In the genomic region with DNA sequence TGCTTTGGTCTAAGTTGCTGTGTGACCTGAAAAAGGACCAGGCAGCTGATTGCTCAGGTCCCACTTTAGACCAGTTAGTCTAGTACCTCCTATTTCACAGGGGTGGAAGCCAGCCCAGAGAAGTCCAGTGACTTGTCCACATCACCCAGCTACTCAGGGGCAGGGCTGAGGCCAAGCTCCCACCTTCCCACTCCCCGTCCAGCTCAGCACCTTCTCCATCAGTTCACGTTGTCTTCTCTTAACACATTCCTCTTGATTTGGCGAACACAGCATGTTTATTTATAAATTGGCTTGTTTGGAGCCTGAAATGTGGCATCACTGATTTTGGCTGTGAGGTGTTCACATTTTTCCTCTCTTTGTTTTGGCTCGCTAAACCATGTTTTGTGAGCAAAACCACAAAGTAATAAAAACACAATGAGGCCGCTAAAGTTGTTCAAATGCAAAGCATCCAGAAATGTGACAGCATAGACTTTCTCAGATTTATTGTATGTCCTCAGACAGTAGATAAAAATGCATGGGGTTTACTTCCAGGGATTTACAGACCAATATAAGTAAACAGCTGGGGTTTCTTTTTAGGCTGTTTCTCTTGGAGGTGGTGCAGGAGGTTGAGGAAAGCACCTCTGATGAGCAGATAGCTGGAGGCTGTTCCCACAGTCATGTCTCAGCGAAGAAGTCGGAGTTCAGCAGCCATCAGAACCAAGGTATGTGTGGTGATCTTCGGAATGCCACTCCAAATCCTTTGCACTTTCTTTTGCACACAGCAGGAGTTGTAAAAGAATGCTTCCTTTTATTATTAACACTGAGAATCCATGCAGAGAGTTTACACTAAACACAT, we compare ENCODE assay signal across 19 cellular contexts.
DNase-seq lines count a peak whose midpoint lies in the region; ATAC-seq, FAIRE-seq and TF ChIP-seq lines count a peak whose summit lies in the region.
"Had no signal": no experiment of that assay in that cellular context is flagged by ENCODE, and none has a peak within 500 bp of the region (broad histone marks: within the 10 kb centered on the region; RNA-seq: fewer than 3 reads in every experiment).

No MANE protein-coding gene starts in this region.

- no peak overlapping the region for H2AK9ac ChIP-seq in IMR-90 (replicated peaks; ENCODE audit: low read depth, low read length, poor library complexity)

- peaks cover 3% of the 10 kb centered on the region; the same call in 1 of the 2 replicates for H3K9me1 ChIP-seq in IMR-90 (ENCODE audit: insufficient read depth, low read length)

- H3K18ac ChIP-seq in IMR-90 (ENCODE audit: low read depth, low read length) (no peak overlapping the region), H1 (ENCODE audit: extremely low read depth, low read length) (no peak overlapping the region)

- H3K27me3 ChIP-seq in IMR-90 (ENCODE audit: control insufficient read depth, insufficient read depth, low read length): peaks cover 3% of the 10 kb centered on the region
- no peaks in the 10 kb centered on the region for H3K27me3 ChIP-seq in H1 (replicated peaks in 1 of 4; ENCODE audit: control insufficient read depth in 3 of 4, extremely low read depth in 1 of 4, insufficient read depth in 3 of 4, low read length in 3 of 4)
- H3K27me3 ChIP-seq: right lobe of liver had no signal

- H3K4ac ChIP-seq in IMR-90 (ENCODE audit: low read depth, low read length): no peak overlapping the region
- H3K4ac ChIP-seq in H1 (replicated peaks; ENCODE audit: insufficient read length, low read depth, low read length): no peak overlapping the region

- H3K23ac ChIP-seq in IMR-90 (ENCODE audit: low read depth, low read length): no peak overlapping the region
- H3K23ac ChIP-seq in H1 (ENCODE audit: insufficient read length): no peak overlapping the region

- in situ Hi-C loops in IMR-90 (cut with MboI; ENCODE audit: low sequenced_read_pairs): no loop called here

- peak; percentile 19; the same call in 1 of the 2 replicates for ATAC-seq in IMR-90 (ENCODE audit: low read depth)
- peak; percentile 18 for ATAC-seq in sciatic nerve
- ATAC-seq: right lobe of liver had no signal

- H4K20me1 ChIP-seq in IMR-90 (ENCODE audit: insufficient read depth, low read length): no peaks in the 10 kb centered on the region
- H4K20me1 ChIP-seq in H1 (replicated peaks in 1 of 2; ENCODE audit: control insufficient read depth in 1 of 2, insufficient read depth in 2 of 2, low read length in 2 of 2): peaks cover 0 to 2% of the 10 kb centered on the region in 2 experiments

- H4K8ac ChIP-seq in IMR-90 (ENCODE audit: low read depth in 2 of 2, low read length in 2 of 2) (no peak overlapping the region), H1 (ENCODE audit: extremely low read depth, insufficient read depth, low read length) (no peak overlapping the region)

- no peak for FAIRE-seq in H1 (lab: Jason Lieb, UNC)

- no peak overlapping the region for H2BK20ac ChIP-seq in IMR-90 (ENCODE audit: low read depth, low read length)
- 0 out of 2 replicates have a peak overlapping the region, but pooled peaks have one; percentile 40 for H2BK20ac ChIP-seq in H1 (ENCODE audit: low read length)

- H3K4me1 ChIP-seq in IMR-90 (ENCODE audit: control insufficient read depth, insufficient read depth, low read length) (peaks cover 15% of the 10 kb centered on the region), H1 (replicated peaks in 1 of 4; ENCODE audit: control insufficient read depth in 3 of 4, insufficient read depth in 4 of 4, low read length in 3 of 4) (peaks cover 3 to 13% (median 9%) of the 10 kb centered on the region in 4 experiments; a peak in 6 of 7 replicates)

- H2BK15ac ChIP-seq in IMR-90 (ENCODE audit: low read depth, low read length): no peak overlapping the region
- H2BK15ac ChIP-seq in H1 (ENCODE audit: low read length): no peak overlapping the region

- H4K91ac ChIP-seq in IMR-90 (ENCODE audit: insufficient read depth, low read depth, low read length) (no peak overlapping the region), H1 (replicated peaks; ENCODE audit: insufficient read length, low read length) (no peak overlapping the region)

- H4K5ac ChIP-seq in IMR-90 (ENCODE audit: low read depth, low read length) (no peak overlapping the region), H1 (ENCODE audit: insufficient read length, low read depth, low read length) (no peak overlapping the region)

- POLR2A ChIA-PET in IMR-90 (lab: Charles Lee; ENCODE audit: unreplicated experiment) (no interaction called here), H1 (lab: Charles Lee; ENCODE audit: partially characterized antibody) (interaction anchor here (0.5 to 2.9 kb wide), 4 partner anchors 8 to 17 kb away, joined by 3 to 8 read pairs (median 4); no protein-coding TSS in a partner anchor)

- H2AFZ ChIP-seq in IMR-90 (replicated peaks; ENCODE audit: low read length, poor library complexity) (no peak overlapping the region), H1 (ENCODE audit: low read length) (no peak overlapping the region)

- H3K4me3 ChIP-seq in IMR-90 (ENCODE audit: insufficient read depth, low read depth, low read length): no peak overlapping the region
- H3K4me3 ChIP-seq in H1 (ENCODE audit: extremely low read depth in 1 of 4, insufficient read depth in 2 of 4, low read depth in 3 of 4, low read length in 4 of 4): peak overlapping the region in 1 of 4 experiments; percentile 18; a peak in 1 of 8 replicates
- H3K4me3 ChIP-seq: right lobe of liver, thoracic aorta had no signal

- DNase-seq in ELR (ENCODE audit: low read depth) (peak; percentile 25), IMR-90 (peak; percentile 16), H1 (ENCODE audit: low read depth in 1 of 2, low spot score in 2 of 2) (no peak), sciatic nerve (ENCODE audit: low spot score) (no peak), NCI-H524 treated with DMSO at 0.1 percent for 48 hours (lab: John Stamatoyannopoulos, UW) (no peak), NAMALWA (ENCODE audit: low spot score) (no peak)
- DNase-seq in NK-92 treated with Interleukin-12 subunit alpha and Interleukin-12 subunit beta, amount 100 ng/mL, for 24 hours (lab: John Stamatoyannopoulos, UW): no peak
- DNase-seq: activated CD4-positive, alpha-beta T cell treated with anti-CD3 and anti-CD28 coated beads for 1 hour; activated naive CD4-positive, alpha-beta T cell treated with Interleukin-2 at 50 U/mL for 16 hours; caudate nucleus; CD4-positive, CD25-positive, alpha-beta regulatory T cell; effector memory CD8-positive, alpha-beta T cell; HCEC 1CT; NCI-H1092; NCI-H2227 treated with DMSO at 0.1 percent for 48 hours; right lobe of liver; SHP77; stimulated activated CD4-positive, alpha-beta T cell treated with anti-CD3 and anti-CD28 coated beads, Interleukin-2, amount 100 ng/mL, for 48 hours had no signal

- BruUV-seq in IMR-90 (replicated peaks; lab: Mats Ljungman, UMichigan): no TSS peak

- TF ChIP-seq EP300 in H1 (IDR thresholded peaks at IDR 0.05; ENCODE audit: borderline replicate concordance in 1 of 2, low read depth in 2 of 2, low read length in 2 of 2): no peak

- no CpG with 5 or more reads among the region's 8 CpGs for WGBS in IMR-90 (ENCODE audit: extremely low coverage in 2 of 2, insufficient read length in 1 of 2), 2 experiments
- WGBS in H1 (ENCODE audit: extremely low coverage in 1 of 2, insufficient coverage in 1 of 2, insufficient read length in 1 of 2, insufficient replicate concordance in 2 of 2, low coverage in 1 of 2, low lambda C conversion rate in 2 of 2, missing lambda C conversion rate in 1 of 2), 2 experiments: 72% methylated on average over 8 of the region's 8 CpGs; no CpG with 5 or more reads in 1 of the 2 experiments

- H3K79me2 ChIP-seq in H1 (ENCODE audit: control insufficient read depth in 1 of 2, insufficient read depth in 2 of 2, low read length in 2 of 2): no peaks in the 10 kb centered on the region

- H3K4me2 ChIP-seq in IMR-90 (ENCODE audit: low read depth, low read length) (no peak overlapping the region), H1 (ENCODE audit: insufficient read depth in 1 of 2, low read depth in 2 of 2, low read length in 2 of 2) (peak overlapping the region; percentile 16 to 34; a peak in 2 of 4 replicates)

- intact Hi-C loops in IMR-90 (cut with micrococcal nuclease): loop anchor here (5.0 to 10.0 kb wide), 2 partner anchors 81 to 172 kb away; no protein-coding TSS in a partner anchor
- intact Hi-C loops in sciatic nerve (cut with DNase I): no loop called here

- peak overlapping the region; percentile 81; the same call in 1 of the 2 replicates for H2BK12ac ChIP-seq in H1 (ENCODE audit: low read depth, low read length)

- H3K56ac ChIP-seq in IMR-90 (ENCODE audit: extremely low read depth, insufficient read depth, low read length) (no peak overlapping the region), H1 (replicated peaks; ENCODE audit: insufficient read length, low read depth, low read length) (no peak overlapping the region)

- no peak overlapping the region for H3K27ac ChIP-seq in IMR-90 (ENCODE audit: insufficient read depth, low read length)
- H3K27ac ChIP-seq in H1 (ENCODE audit: low read depth, low read length): no peak overlapping the region
- H3K27ac ChIP-seq: right lobe of liver had no signal

- H2BK120ac ChIP-seq in IMR-90 (ENCODE audit: low read depth, low read length) (no peak overlapping the region), H1 (replicated peaks; ENCODE audit: low read depth, low read length) (no peak overlapping the region)

- H2BK5ac ChIP-seq in IMR-90 (ENCODE audit: low read depth, low read length, poor library complexity, severe bottlenecking): no peak overlapping the region
- no peak overlapping the region for H2BK5ac ChIP-seq in H1 (ENCODE audit: low read depth, low read length)

- H2AK5ac ChIP-seq in IMR-90 (ENCODE audit: low read depth, low read length) (0 out of 2 replicates have a peak overlapping the region, but pooled peaks have one; percentile 2), H1 (ENCODE audit: low read depth, low read length) (no peak overlapping the region)

- H3K9me3 ChIP-seq in IMR-90 (ENCODE audit: control insufficient read depth, insufficient read depth, low read length) (no peaks in the 10 kb centered on the region), H1 (ENCODE audit: insufficient read depth in 2 of 2, low read depth in 1 of 2, low read length in 1 of 2) (no peaks in the 10 kb centered on the region)
- H3K9me3 ChIP-seq: right lobe of liver, thoracic aorta had no signal

- no peak overlapping the region for H3K9ac ChIP-seq in IMR-90 (ENCODE audit: low read depth, low read length)
- no peak overlapping the region for H3K9ac ChIP-seq in H1 (replicated peaks in 1 of 4; ENCODE audit: extremely low read depth in 1 of 4, low read depth in 3 of 4, low read length in 3 of 4)

- dilution Hi-C loops in IMR-90 (cut with HindIII; ENCODE audit: low sequenced_read_pairs, unreplicated experiment): no loop called here

- H3K79me1 ChIP-seq in IMR-90 (ENCODE audit: low read depth in 1 of 2, low read length in 2 of 2) (no peaks in the 10 kb centered on the region), H1 (ENCODE audit: low read depth, low read length) (no peaks in the 10 kb centered on the region)

- CTCF ChIA-PET in IMR-90 (lab: Yijun Ruan, JAX): interaction anchor here (0.7 to 1.6 kb wide), 2 partner anchors 80 to 90 kb away, joined by 3 to 6 read pairs; no protein-coding TSS in a partner anchor
- CTCF ChIA-PET in H1 (lab: Charles Lee; ENCODE audit: partially characterized antibody): interaction anchor here (1.0 to 6.3 kb wide), 9 partner anchors 11 to 140 kb away, joined by 3 to 49 read pairs (median 6); a partner anchor contains a TSS

- H3K14ac ChIP-seq in IMR-90 (replicated peaks; ENCODE audit: low read depth, low read length) (no peak overlapping the region), H1 (ENCODE audit: insufficient read length) (no peak overlapping the region)

- TF ChIP-seq RAD21 in IMR-90 (IDR thresholded peaks at IDR 0.05; ENCODE audit: low read length) (no peak), H1 (IDR thresholded peaks at IDR 0.05 in 1 of 2, conservative IDR thresholded peaks at IDR 0.05 in 1 of 2; ENCODE audit: low read depth in 2 of 2, low read length in 2 of 2) (no peak)

- no peaks in the 10 kb centered on the region for H3K36me3 ChIP-seq in IMR-90 (ENCODE audit: control insufficient read depth, insufficient read depth, low read length)
- no peaks in the 10 kb centered on the region for H3K36me3 ChIP-seq in H1 (ENCODE audit: control insufficient read depth in 2 of 4, insufficient read depth in 4 of 4, low read length in 3 of 4)
- H3K36me3 ChIP-seq: right lobe of liver, thoracic aorta had no signal

- no peak for TF ChIP-seq POLR2A in IMR-90 (IDR thresholded peaks at IDR 0.05; ENCODE audit: low read depth, low read length)
- no peak for TF ChIP-seq POLR2A in H1 (IDR thresholded peaks at IDR 0.05; ENCODE audit: control extremely low read depth in 1 of 2, low read depth in 2 of 2, low read length in 2 of 2)

- TF ChIP-seq CTCF in IMR-90 (conservative IDR thresholded peaks at IDR 0.05; ENCODE audit: low read depth, low read length) (no peak), H1 (IDR thresholded peaks at IDR 0.05; ENCODE audit: control extremely low read depth in 1 of 3, insufficient read depth in 1 of 3, low read depth in 1 of 3, low read length in 3 of 3) (no peak)

- H3K23me2 ChIP-seq in H1 (ENCODE audit: low read depth, low read length): no peaks in the 10 kb centered on the region

Comparison
In these comparisons a context has a peak if more than half of its experiments do, and no peak if none do; other contexts are left out.
1. DNase-seq: peak in ELR (single experiment) and IMR-90 (single experiment); none in H1 (0 of 2), sciatic nerve (single experiment), NCI-H524 treated with DMSO at 0.1 percent for 48 hours (single experiment), NAMALWA (single experiment) and NK-92 treated with Interleukin-12 subunit alpha and Interleukin-12 subunit beta, amount 100 ng/mL, for 24 hours (single experiment).